ENCODE assay signal across 10 cellular contexts in the genomic region with DNA sequence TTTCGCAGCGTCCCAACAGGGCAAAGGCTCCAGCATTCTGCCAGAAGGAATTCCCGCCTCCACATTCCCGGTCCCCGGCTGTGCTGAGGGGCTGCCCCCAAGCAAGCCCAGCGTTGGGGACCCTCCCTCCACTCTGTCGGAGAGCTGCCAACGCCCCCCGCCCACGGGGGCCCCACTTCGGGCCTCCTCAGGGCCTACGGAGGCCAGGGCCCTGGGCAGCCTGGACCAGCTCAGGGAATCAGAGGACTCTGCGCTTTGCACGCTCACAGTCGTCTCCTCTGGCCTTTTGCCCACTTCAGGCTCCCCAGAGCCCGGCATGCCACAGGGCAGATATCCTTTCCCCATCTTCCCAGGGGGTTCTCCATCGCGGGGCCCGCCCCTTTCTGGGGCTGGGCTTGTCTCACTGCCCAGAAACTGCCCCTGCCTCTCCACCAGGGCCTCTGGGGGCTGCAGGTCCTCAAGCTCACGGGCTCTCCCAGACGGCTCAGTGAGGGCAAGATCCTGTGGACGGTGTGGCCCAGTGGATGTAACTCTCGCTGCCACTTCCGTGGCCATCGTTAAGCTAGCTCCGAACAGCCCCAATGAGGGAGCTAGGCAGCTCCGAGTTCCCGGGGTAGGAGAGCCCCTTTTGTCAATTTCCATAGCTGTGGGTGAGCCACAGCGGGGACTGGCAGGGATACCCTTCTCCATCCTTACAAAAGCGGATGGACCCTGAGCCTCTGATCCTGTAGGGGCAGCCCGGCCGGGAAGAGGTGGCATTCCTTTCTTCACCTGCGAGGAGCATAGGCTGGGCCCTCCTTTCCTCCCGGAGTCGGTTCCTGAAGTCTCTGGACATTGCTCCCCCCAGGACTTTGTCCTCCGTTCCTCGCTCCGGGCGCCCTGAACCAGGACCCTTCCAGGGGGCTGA. TPM values are rescaled to one million over a fixed set of nuclear protein-coding genes. Genes with fewer than 3 reads are reported as not detected.
DNase-seq lines count a peak whose midpoint lies in the region; ATAC-seq, FAIRE-seq and TF ChIP-seq lines count a peak whose summit lies in the region.
"Had no signal": no experiment of that assay in that cellular context is flagged by ENCODE, and none has a peak within 500 bp of the region (broad histone marks: within the 10 kb centered on the region; RNA-seq: fewer than 3 reads in every experiment).

No MANE protein-coding gene starts in this region.

- no peaks in the 10 kb centered on the region for H3K27me3 Mint-ChIP-seq in activated CD4-positive, alpha-beta T cell treated with anti-CD3 and anti-CD28 coated beads for 36 hours

- peak overlapping the region; percentile 94 for H3K4me2 ChIP-seq in GM12878 (ENCODE audit: control insufficient read depth, insufficient read depth)

- peak overlapping the region; percentile 81; the same call in 1 of the 2 replicates for H3K9ac ChIP-seq in GM12878 (ENCODE audit: control insufficient read depth, insufficient read depth, low read length)

- H4K20me1 ChIP-seq in GM12878 (ENCODE audit: control insufficient read depth, insufficient read depth) = no peaks in the 10 kb centered on the region; the same call in 1 of the 2 replicates

- peak overlapping the region; percentile 88 for H3K4me3 Mint-ChIP-seq in activated CD4-positive, alpha-beta T cell treated with anti-CD3 and anti-CD28 coated beads for 36 hours

- no peak for TF ChIP-seq EP300 in GM12878 (IDR thresholded peaks at IDR 0.05; ENCODE audit: borderline replicate concordance in 1 of 2, control insufficient read depth in 1 of 2, low read depth in 2 of 2, low read length in 2 of 2)

- BruUV-seq in GM12878 (replicated peaks; lab: Mats Ljungman, UMichigan) = no TSS peak

- CTCF ChIA-PET in activated CD4-positive, alpha-beta T cell treated with anti-CD3 and anti-CD28 coated beads for 36 hours (lab: Charles Lee) = interaction anchor here (0.6 to 1.8 kb wide), 8 partner anchors 14 to 110 kb away, joined by 3 to 6 read pairs (median 3); no protein-coding TSS in a partner anchor
- CTCF ChIA-PET in GM12878 (lab: Yijun Ruan, JAX) = interaction anchor here (1.1 to 1.6 kb wide), 2 partner anchors 12 to 102 kb away, joined by 3 read pairs; no protein-coding TSS in a partner anchor

- POLR2A ChIA-PET in activated CD4-positive, alpha-beta T cell treated with anti-CD3 and anti-CD28 coated beads for 36 hours (lab: Charles Lee) = interaction anchor here (0.5 to 1.1 kb wide), 5 partner anchors 35 to 147 kb away, joined by 3 to 8 read pairs (median 4); no protein-coding TSS in a partner anchor
- POLR2A ChIA-PET in GM12878 (lab: Charles Lee) = interaction anchor here (1.2 to 1.8 kb wide), 3 partner anchors 33 to 90 kb away, joined by 3 to 7 read pairs (median 5); no protein-coding TSS in a partner anchor

- RAD21 ChIA-PET in GM12878 (lab: Charles Lee; ENCODE audit: unreplicated experiment) = interaction anchor here (1.0 to 2.1 kb wide), 7 partner anchors 10 to 94 kb away, joined by 3 to 6 read pairs (median 3); no protein-coding TSS in a partner anchor

- TF ChIP-seq RAD21 in GM12878 (IDR thresholded peaks at IDR 0.05; ENCODE audit: insufficient read depth, low read depth, low read length) = no peak

- H3K9me3 Mint-ChIP-seq in activated CD4-positive, alpha-beta T cell treated with anti-CD3 and anti-CD28 coated beads for 36 hours (ENCODE audit: low read depth) = no peaks in the 10 kb centered on the region

- H3K27ac ChIP-seq in GM12878 (ENCODE audit: control insufficient read depth, insufficient read depth) (peak overlapping the region; percentile 28; the same call in 1 of the 2 replicates), lower lobe of right lung (peak overlapping the region; percentile 89), testis (peak overlapping the region; percentile 31 to 80)

- H3K27ac Mint-ChIP-seq in activated CD4-positive, alpha-beta T cell treated with anti-CD3 and anti-CD28 coated beads for 36 hours = peak overlapping the region; percentile 74

- DNase-seq in activated CD4-positive, alpha-beta T cell treated with anti-CD3 and anti-CD28 coated beads for 36 hours = peak; percentile 49
- DNase-seq in activated CD4-positive, alpha-beta T cell treated with anti-CD3 and anti-CD28 coated beads for 48 hours = no peak
- DNase-seq in GM12878 (ENCODE audit: low read depth, low spot score) = no peak
- DNase-seq in lower lobe of right lung = no peak
- DNase-seq in testis = no peak
- DNase-seq in ecto neural progenitor cell (ENCODE audit: low spot score) = no peak

- H3K36me3 Mint-ChIP-seq in activated CD4-positive, alpha-beta T cell treated with anti-CD3 and anti-CD28 coated beads for 36 hours (ENCODE audit: low read depth) = peaks cover 42% of the 10 kb centered on the region

- ATAC-seq in activated CD4-positive, alpha-beta T cell treated with anti-CD3 and anti-CD28 coated beads for 36 hours = no peak
- ATAC-seq in GM12878 (no peak), lower lobe of right lung (no peak), HG03139 (IDR thresholded peaks at IDR 0.05; ENCODE audit: unreplicated experiment) (no peak), GM18870 (IDR thresholded peaks at IDR 0.05; ENCODE audit: unreplicated experiment) (no peak)

- H3K27me3 ChIP-seq in GM12878 (replicated peaks in 1 of 2; ENCODE audit: control insufficient read depth in 2 of 2, insufficient read depth in 2 of 2, low read length in 1 of 2) = no peaks in the 10 kb centered on the region
- H3K27me3 ChIP-seq in lower lobe of right lung (ENCODE audit: low read depth) = no peaks in the 10 kb centered on the region
- H3K27me3 ChIP-seq in testis = no peaks in the 10 kb centered on the region

- WGBS in GM12878 (ENCODE audit: insufficient coverage, insufficient replicate concordance, low lambda C conversion rate, missing lambda C conversion rate) = 85% methylated on average over 39 of the region's 39 CpGs
- 46 to 61% methylated on average over 10 to 39 of the region's 39 CpGs for WGBS in testis, 2 donors

- H3K4me1 ChIP-seq in GM12878 (ENCODE audit: control insufficient read depth, insufficient read depth, low read length) = peaks cover 35% of the 10 kb centered on the region
- peaks cover 67% of the 10 kb centered on the region for H3K4me1 ChIP-seq in lower lobe of right lung
- peaks cover 20% of the 10 kb centered on the region for H3K4me1 ChIP-seq in testis

- TF ChIP-seq POLR2A in GM12878 (IDR thresholded peaks at IDR 0.05; ENCODE audit: low read depth, low read length) = no peak
- no peak for TF ChIP-seq POLR2A in testis (IDR thresholded peaks at IDR 0.05)

- H3K79me2 ChIP-seq in GM12878 (ENCODE audit: control insufficient read depth, insufficient read depth, low read length) = peaks cover 78% of the 10 kb centered on the region

- H3K9me3 ChIP-seq in GM12878 (replicated peaks; ENCODE audit: control insufficient read depth, insufficient read depth, low read length) (no peaks in the 10 kb centered on the region), lower lobe of right lung (no peaks in the 10 kb centered on the region), testis (no peaks in the 10 kb centered on the region)

- H3K4me1 Mint-ChIP-seq in activated CD4-positive, alpha-beta T cell treated with anti-CD3 and anti-CD28 coated beads for 36 hours = peaks cover 46% of the 10 kb centered on the region

- H3K4me3 ChIP-seq in GM12878 (peak overlapping the region; percentile 98), lower lobe of right lung (peak overlapping the region; percentile 98), testis (peak overlapping the region in 1 of 2 donors; percentile 80)

- FAIRE-seq in GM12878 (lab: Jason Lieb, UNC) = no peak
- FAIRE-seq: A204.1, islet of Langerhans had no signal

- H3K36me3 ChIP-seq in GM12878 (ENCODE audit: control insufficient read depth in 2 of 2, insufficient read depth in 2 of 2, low read length in 1 of 2) = peaks cover 0 to 22% of the 10 kb centered on the region in 2 experiments; a peak in 3 of 4 replicates
- H3K36me3 ChIP-seq in lower lobe of right lung = peaks cover 22% of the 10 kb centered on the region
- no peaks in the 10 kb centered on the region for H3K36me3 ChIP-seq in testis (ENCODE audit: low read depth, missing control alignments)

- intact Hi-C loops in activated CD4-positive, alpha-beta T cell treated with anti-CD3 and anti-CD28 coated beads for 36 hours (cut with DNase I, micrococcal nuclease) = loop anchor here (2.0 to 10.0 kb wide), 5 partner anchors 34 to 671 kb away; partner anchors contain the start of genes H3-3A (in 1 of the 2) and PARP1 (in 1 of the 2)
- intact Hi-C loops in GM12878 (cut with micrococcal nuclease; ENCODE audit: unreplicated experiment) (loop anchor here (2.0 to 10.0 kb wide), 2 partner anchors 73 to 331 kb away; partner anchors contain the start of gene PARP1), lower lobe of right lung (cut with DNase I) (no loop called here), testis (cut with DNase I; ENCODE audit: low total_unique reads) (loop anchor here (10.0 kb wide), 1 partner anchor 91 kb away; no protein-coding TSS in a partner anchor)

- H2AFZ ChIP-seq in GM12878 (ENCODE audit: control insufficient read depth, low read depth, low read length) = no peak overlapping the region

- SMC1A ChIA-PET in GM12878 (lab: Charles Lee; ENCODE audit: uncharacterized antibody, unreplicated experiment) = interaction anchor here (0.7 to 1.0 kb wide), 2 partner anchors 33 to 56 kb away, joined by 3 read pairs; no protein-coding TSS in a partner anchor

- TF ChIP-seq CTCF in GM12878 (IDR thresholded peaks at IDR 0.05 in 2 of 3, conservative IDR thresholded peaks at IDR 0.05 in 1 of 3; ENCODE audit: control insufficient read depth in 2 of 3, extremely low read depth in 1 of 3, insufficient read depth in 1 of 3, low read depth in 3 of 3, low read length in 3 of 3) (no peak), lower lobe of right lung (IDR thresholded peaks at IDR 0.05) (no peak), testis (IDR thresholded peaks at IDR 0.05) (no peak)

- in situ Hi-C loops in GM12878 (cut with MboI) = loop anchor here (10.0 kb wide), 1 partner anchor 89 kb away; no protein-coding TSS in a partner anchor

RNA-seq across cellular contexts. Expression of gene ITPKB, which starts 2.8 kb away (rescaled TPM):
- 10 to 100 TPM; 31.0 to 31.9 TPM for total RNA-seq in activated CD4-positive, alpha-beta T cell treated with anti-CD3 and anti-CD28 coated beads for 36 hours
- 128 and 140 TPM in 2 replicates for total RNA-seq in GM12878 (2013; cell fraction: nucleolus; rRNA removed)
- total RNA-seq in GM12878 (2014; rRNA removed) (16.5 and 17.5 TPM in 2 replicates), GM12878 (2014; rRNA removed; fragmentation: Illumina TruSeq; extraction: Trizol) (14.2 and 14.6 TPM in 2 replicates), GM12878 (2021) (34.4 and 38.7 TPM in 2 replicates), lower lobe of right lung (42.3 TPM), testis (10 to 100 TPM; 13.5 to 18.0 TPM)
- 4.5 TPM for polyA plus RNA-seq in GM12878 (2011; ENCODE audit: low read depth)
- polyA plus RNA-seq in GM12878 (2011; rRNA removed) (8.8 and 11.6 TPM in 2 replicates), GM12878 (2014; fragmentation: Illumina TruSeq; extraction: Trizol) (8.8 and 14.7 TPM in 2 replicates), GM12878 (2014; fragmentation: Nextera tagmentation; extraction: Ambion mirVana) (1 to 10 TPM; 1.3 TPM), GM12878 (2014; rRNA removed) (20.3 and 20.9 TPM in 2 replicates), GM12878 (2016; fragmentation: Nextera tagmentation; extraction: Ambion mirVana) (1 to 10 TPM; 2.2 to 5.2 TPM), testis (ENCODE audit: insufficient read depth, low read depth, low replicate concordance) (11.4 TPM)
- 12.4 and 12.8 TPM in 2 replicates for polyA plus RNA-seq in GM12878 (2011; cell fraction: cytosol; rRNA removed)
- polyA plus RNA-seq in GM12878 (2011; cell fraction: nucleus; rRNA removed) = 20.1 and 27.3 TPM in 2 replicates
- polyA plus RNA-seq in GM12878 (2012) = 10.6 and 14.4 TPM in 2 replicates
- 18.1 and 33.2 TPM in 2 replicates for polyA minus RNA-seq in GM12878 (2011; rRNA and poly(A)+ RNA removed)
- 11.4 and 12.6 TPM in 2 replicates for polyA minus RNA-seq in GM12878 (2011; cell fraction: cytosol; rRNA and poly(A)+ RNA removed)
- polyA minus RNA-seq in GM12878 (2011; cell fraction: nucleus; rRNA and poly(A)+ RNA removed) = 28.3 and 47.7 TPM in 2 replicates

Comparison
In these comparisons a context has a peak if more than half of its experiments do, and no peak if none do; other contexts are left out.
1. H3K27ac ChIP-seq: peak in every context shown above with its lines; median percentile 89 in lower lobe of right lung; 56 in testis; 28 in GM12878.